Comparison of ENCODE assay signal across 13 cellular contexts in genomic region chr21:44010429-44010828, GRCh38. TPM values are rescaled to one million over a fixed set of nuclear protein-coding genes. Genes with fewer than 3 reads are reported as not detected.
DNase-seq lines count a peak whose midpoint lies in the region; ATAC-seq and TF ChIP-seq lines count a peak whose summit lies in the region.
"Had no signal": no experiment of that assay in that cellular context is flagged by ENCODE, and none has a peak within 500 bp of the region (broad histone marks: within the 10 kb centered on the region; RNA-seq: fewer than 3 reads in every experiment).

No MANE protein-coding gene starts in this region.

- H2AFZ ChIP-seq in Loucy (ENCODE audit: low read length) = no peak overlapping the region

- ATAC-seq in activated naive CD8-positive, alpha-beta T cell treated with anti-CD3 and anti-CD28 coated beads, Interleukin-2, amount 50 U/mL, for 24 hours = no peak
- no peak for ATAC-seq in HG03135 (IDR thresholded peaks at IDR 0.05; ENCODE audit: unreplicated experiment)
- ATAC-seq: activated naive CD4-positive, alpha-beta T cell treated with anti-CD3 and anti-CD28 coated beads, Interleukin-2, amount 50 U/mL, for 72 hours had no signal

- no peaks in the 10 kb centered on the region for H3K9me2 ChIP-seq in Loucy (replicated peaks; ENCODE audit: low read depth, low read length)

- H4K20me1 ChIP-seq in Loucy (ENCODE audit: insufficient read depth, low read length, poor library complexity, severe bottlenecking) = peaks cover 23% of the 10 kb centered on the region

- H3K36me3 ChIP-seq in Loucy (ENCODE audit: insufficient read depth, low read length) = no peaks in the 10 kb centered on the region

- peaks cover 8% of the 10 kb centered on the region; the same call in 1 of the 2 replicates for H3F3A ChIP-seq in Loucy (ENCODE audit: low read depth)

- H3K4me1 Mint-ChIP-seq in T-helper 1 cell treated with Interleukin-12 subunit alpha and Interleukin-12 subunit beta and Interleukin-4 antibody, amounts not matched to agents 30 μg/mL and 1 μg/mL, for 36 hours (ENCODE audit: low read depth) = peaks cover 34% of the 10 kb centered on the region
- peaks cover 37% of the 10 kb centered on the region for H3K4me1 Mint-ChIP-seq in activated naive CD8-positive, alpha-beta T cell treated with anti-CD3 and anti-CD28 coated beads, Interleukin-2, amount 50 U/mL, for 24 hours
- peaks cover 33% of the 10 kb centered on the region for H3K4me1 Mint-ChIP-seq in neural crest cell

- peaks cover 4% of the 10 kb centered on the region for H3K27me3 Mint-ChIP-seq in T-helper 1 cell treated with Interleukin-12 subunit alpha and Interleukin-12 subunit beta and Interleukin-4 antibody, amounts not matched to agents 30 μg/mL and 1 μg/mL, for 36 hours (ENCODE audit: low read depth)
- H3K27me3 Mint-ChIP-seq in activated naive CD8-positive, alpha-beta T cell treated with anti-CD3 and anti-CD28 coated beads, Interleukin-2, amount 50 U/mL, for 24 hours = no peaks in the 10 kb centered on the region
- H3K27me3 Mint-ChIP-seq in neural crest cell (ENCODE audit: low read depth) = no peaks in the 10 kb centered on the region
- H3K27me3 Mint-ChIP-seq: activated B cell treated with CpG ODN at 0.5 μM for 24 hours had no signal

- no peaks in the 10 kb centered on the region for H3K27me3 ChIP-seq in Loucy (ENCODE audit: insufficient read depth, low read length, poor library complexity, severe bottlenecking)

- H3K4me2 ChIP-seq in Loucy (ENCODE audit: low read depth, low read length, poor library complexity, severe bottlenecking) = peak overlapping the region; percentile 84

- H3K4me1 ChIP-seq in Loucy (ENCODE audit: insufficient read depth, low read length, poor library complexity, severe bottlenecking) = peaks cover 39% of the 10 kb centered on the region

- peaks cover 39% of the 10 kb centered on the region for H3K79me2 ChIP-seq in Loucy (ENCODE audit: insufficient read depth, low read length)

- H3K27ac Mint-ChIP-seq in T-helper 1 cell treated with Interleukin-12 subunit alpha and Interleukin-12 subunit beta and Interleukin-4 antibody, amounts not matched to agents 30 μg/mL and 1 μg/mL, for 36 hours = no peak overlapping the region
- H3K27ac Mint-ChIP-seq in activated naive CD8-positive, alpha-beta T cell treated with anti-CD3 and anti-CD28 coated beads, Interleukin-2, amount 50 U/mL, for 24 hours = no peak overlapping the region
- no peak overlapping the region for H3K27ac Mint-ChIP-seq in neural crest cell (ENCODE audit: unreplicated experiment)

- no peaks in the 10 kb centered on the region for H3K9me3 ChIP-seq in Loucy (ENCODE audit: insufficient read depth, low read depth, low read length)

- DNase-seq in T-helper 1 cell = no peak
- no peak for DNase-seq in activated naive CD8-positive, alpha-beta T cell treated with anti-CD3 and anti-CD28 coated beads, Interleukin-2, amount 50 U/mL, for 24 hours
- no peak for DNase-seq in neural crest cell (ENCODE audit: low read depth, low spot score)
- DNase-seq in activated CD4-positive, alpha-beta T cell treated with anti-CD3 and anti-CD28 coated beads for 1 hour = no peak
- no peak for DNase-seq in medulla oblongata (ENCODE audit: extremely low spot score)
- DNase-seq: activated B cell treated with CpG ODN at 0.5 μM for 24 hours; effector CD8-positive, alpha-beta T cell; NCI-H1694 treated with DMSO at 0.1 percent for 48 hours; stimulated activated CD4-positive, alpha-beta T cell treated with anti-CD3 and anti-CD28 coated beads, Interleukin-2, amount 100 ng/mL, for 48 hours had no signal

- peaks cover 14% of the 10 kb centered on the region for H3K36me3 Mint-ChIP-seq in T-helper 1 cell treated with Interleukin-12 subunit alpha and Interleukin-12 subunit beta and Interleukin-4 antibody, amounts not matched to agents 30 μg/mL and 1 μg/mL, for 36 hours (ENCODE audit: low read depth)
- peaks cover 9% of the 10 kb centered on the region for H3K36me3 Mint-ChIP-seq in activated naive CD8-positive, alpha-beta T cell treated with anti-CD3 and anti-CD28 coated beads, Interleukin-2, amount 50 U/mL, for 24 hours (ENCODE audit: low read depth)
- H3K36me3 Mint-ChIP-seq in neural crest cell (ENCODE audit: low read depth) = no peaks in the 10 kb centered on the region

- no peak overlapping the region for H3K4me3 ChIP-seq in Loucy (ENCODE audit: low read length, poor library complexity, severe bottlenecking)

- H3K9ac ChIP-seq in Loucy (ENCODE audit: low read depth, low read length, poor library complexity, severe bottlenecking) = peak overlapping the region; percentile 93

- H3K4me3 Mint-ChIP-seq in T-helper 1 cell treated with Interleukin-12 subunit alpha and Interleukin-12 subunit beta and Interleukin-4 antibody, amounts not matched to agents 30 μg/mL and 1 μg/mL, for 36 hours = peak overlapping the region; percentile 10
- H3K4me3 Mint-ChIP-seq in activated naive CD8-positive, alpha-beta T cell treated with anti-CD3 and anti-CD28 coated beads, Interleukin-2, amount 50 U/mL, for 24 hours = peak overlapping the region; percentile 78
- H3K4me3 Mint-ChIP-seq in neural crest cell = peak overlapping the region; percentile 90

- no peaks in the 10 kb centered on the region for H3K9me3 Mint-ChIP-seq in T-helper 1 cell treated with Interleukin-12 subunit alpha and Interleukin-12 subunit beta and Interleukin-4 antibody, amounts not matched to agents 30 μg/mL and 1 μg/mL, for 36 hours
- no peaks in the 10 kb centered on the region for H3K9me3 Mint-ChIP-seq in activated naive CD8-positive, alpha-beta T cell treated with anti-CD3 and anti-CD28 coated beads, Interleukin-2, amount 50 U/mL, for 24 hours
- H3K9me3 Mint-ChIP-seq in neural crest cell = no peaks in the 10 kb centered on the region
- H3K9me3 Mint-ChIP-seq: activated B cell treated with CpG ODN at 0.5 μM for 24 hours; activated naive CD4-positive, alpha-beta T cell treated with anti-CD3 and anti-CD28 coated beads, Interleukin-2, amount 50 U/mL, for 72 hours had no signal

- TF ChIP-seq CTCF in Loucy (conservative IDR thresholded peaks at IDR 0.05; ENCODE audit: low read length) (no peak), neural crest cell (conservative IDR thresholded peaks at IDR 0.05) (no peak)

RNA-seq across cellular contexts. Expression of gene TRAPPC10, which starts 1.7 kb away (rescaled TPM):
- 35.1 and 36.7 TPM in 2 replicates for total RNA-seq in neural crest cell

Comparison
In these comparisons a context has a peak if more than half of its experiments do, and no peak if none do; other contexts are left out.
1. H3K4me3 Mint-ChIP-seq: peak in every context shown above with its lines; median percentile 90 in neural crest cell; 78 in activated naive CD8-positive, alpha-beta T cell treated with anti-CD3 and anti-CD28 coated beads, Interleukin-2, amount 50 U/mL, for 24 hours; 10 in T-helper 1 cell treated with Interleukin-12 subunit alpha and Interleukin-12 subunit beta and Interleukin-4 antibody, amounts not matched to agents 30 μg/mL and 1 μg/mL, for 36 hours.